ENCODE assay signal across 9 cellular contexts in the genomic region with DNA sequence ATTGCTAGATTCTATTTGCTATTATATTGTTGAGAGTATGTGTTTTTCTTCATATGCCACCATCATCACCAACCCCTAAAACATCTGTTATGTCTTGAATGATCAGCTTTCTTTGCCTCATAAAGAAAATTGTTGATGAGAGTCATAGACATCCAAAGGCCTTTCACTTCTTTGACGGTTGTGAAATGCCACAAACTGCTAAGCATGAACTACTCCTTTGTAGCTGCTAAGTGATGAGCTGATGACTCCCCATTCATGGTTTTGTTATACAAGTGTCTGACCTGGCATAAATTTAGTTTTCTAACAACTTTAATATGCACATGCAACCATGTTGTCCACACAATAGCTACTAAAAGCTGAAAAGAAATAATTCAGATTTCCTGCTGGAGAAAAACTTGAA. TPM values are rescaled to one million over a fixed set of nuclear protein-coding genes. Genes with fewer than 3 reads are reported as not detected.
DNase-seq lines count a peak whose midpoint lies in the region; TF ChIP-seq lines count a peak whose summit lies in the region.
"Had no signal": no experiment of that assay in that cellular context is flagged by ENCODE, and none has a peak within 500 bp of the region (broad histone marks: within the 10 kb centered on the region; RNA-seq: fewer than 3 reads in every experiment).

No MANE protein-coding gene starts in this region.

- peaks cover 4% of the 10 kb centered on the region for H3K4me1 ChIP-seq in effector memory CD4-positive, alpha-beta T cell (ENCODE audit: control insufficient read depth, insufficient read depth, low read length, poor library complexity, severe bottlenecking)

- H3K9me3 ChIP-seq in effector memory CD4-positive, alpha-beta T cell (ENCODE audit: control insufficient read depth, low read length) = no peaks in the 10 kb centered on the region

- H3K27ac ChIP-seq in effector memory CD4-positive, alpha-beta T cell (ENCODE audit: insufficient read depth, low read length, poor library complexity, severe bottlenecking) = no peak overlapping the region

- DNase-seq in CD1c-positive myeloid dendritic cell (ENCODE audit: extremely low spot score) = peak; percentile 2
- DNase-seq in NB4 (ENCODE audit: low read depth) = peak; percentile 8
- DNase-seq in effector memory CD4-positive, alpha-beta T cell = no peak
- no peak for DNase-seq in osteocyte (ENCODE audit: extremely low spot score, unreplicated experiment)
- DNase-seq in iPS-NIHi11 (ENCODE audit: low spot score) = no peak
- DNase-seq in HCEC 1CT = no peak
- DNase-seq in HT-29 (ENCODE audit: low spot score) = no peak
- DNase-seq in middle frontal gyrus (ENCODE audit: extremely low spot score, low spot score) = no peak

- H3K27ac Mint-ChIP-seq in osteocyte (ENCODE audit: unreplicated experiment) = no peak overlapping the region

- no peaks in the 10 kb centered on the region for H3K27me3 ChIP-seq in effector memory CD4-positive, alpha-beta T cell (replicated peaks; ENCODE audit: control insufficient read depth, insufficient read depth, low read length, poor library complexity, severe bottlenecking)

- H3K9me3 Mint-ChIP-seq in osteocyte (ENCODE audit: unreplicated experiment) = no peaks in the 10 kb centered on the region

- TF ChIP-seq CTCF in NB4 (IDR thresholded peaks at IDR 0.05; ENCODE audit: low read depth, low read length) (no peak), osteocyte (IDR thresholded peaks at IDR 0.05) (no peak)

- peak overlapping the region; percentile 100 for H3K4me3 Mint-ChIP-seq in osteocyte (ENCODE audit: unreplicated experiment)

- peaks cover 5% of the 10 kb centered on the region for H3K36me3 Mint-ChIP-seq in osteocyte (ENCODE audit: unreplicated experiment)

- peak overlapping the region; percentile 51 for H3K4me3 ChIP-seq in NB4 (ENCODE audit: low read depth, low read length)
- H3K4me3 ChIP-seq in effector memory CD4-positive, alpha-beta T cell (ENCODE audit: insufficient read depth, low read depth, low read length, poor library complexity, severe bottlenecking) = peak overlapping the region; percentile 83

- TF ChIP-seq POLR2A in NB4 (IDR thresholded peaks at IDR 0.05; ENCODE audit: extremely low read depth, insufficient read length) = no peak

- H3K36me3 ChIP-seq in effector memory CD4-positive, alpha-beta T cell (ENCODE audit: control insufficient read depth, insufficient read depth, low read length) = peaks cover 19% of the 10 kb centered on the region

- peaks cover 20% of the 10 kb centered on the region for H3K4me1 Mint-ChIP-seq in osteocyte (ENCODE audit: unreplicated experiment)

- peaks cover 11% of the 10 kb centered on the region for H3K27me3 Mint-ChIP-seq in osteocyte (ENCODE audit: unreplicated experiment)

RNA-seq across cellular contexts. Expression of a gene that starts 0.7 kb away (rescaled TPM):
- 30.6 and 33.3 TPM in 2 replicates for total RNA-seq in osteocyte
- 6.5 and 6.7 TPM in 2 replicates for total RNA-seq in HT-29 (2014; rRNA removed; shearing (Covaris generic))

RNA-seq across cellular contexts. Expression of a gene that starts 8.4 kb away (rescaled TPM):
- total RNA-seq in osteocyte = not detected in 2 replicates
- not detected in 2 replicates for total RNA-seq in HT-29 (2014; rRNA removed; shearing (Covaris generic))

RNA-seq across cellular contexts. Expression of a gene that starts 55.7 kb away (rescaled TPM):
- not detected in 2 replicates for total RNA-seq in osteocyte
- not detected in 2 replicates for total RNA-seq in HT-29 (2014; rRNA removed; shearing (Covaris generic))
- total RNA-seq: T-helper 1 cell treated with Interleukin-12 subunit alpha and Interleukin-12 subunit beta and Interleukin-4 antibody, amounts not matched to agents 30 ng/mL and 1 ng/mL, for 36 hours had no signal

Comparison
In these comparisons a context has a peak if more than half of its experiments do, and no peak if none do; other contexts are left out.
1. DNase-seq: peak in CD1c-positive myeloid dendritic cell (single experiment) and NB4 (single experiment); none in effector memory CD4-positive, alpha-beta T cell (0 of 3), osteocyte (single experiment), iPS-NIHi11 (single experiment), HCEC 1CT (single experiment), HT-29 (single experiment) and middle frontal gyrus (single experiment).